13 cellular contexts compared by ENCODE assay signal in genomic region chr5:154603978-154604679, GRCh38.
DNase-seq lines count a peak whose midpoint lies in the region; ATAC-seq and TF ChIP-seq lines count a peak whose summit lies in the region.
"Had no signal": no experiment of that assay in that cellular context is flagged by ENCODE, and none has a peak within 500 bp of the region (broad histone marks: within the 10 kb centered on the region; RNA-seq: fewer than 3 reads in every experiment).

No MANE protein-coding gene starts in this region.

- BruUV-seq in mammary epithelial cell (replicated peaks; lab: Mats Ljungman, UMichigan) = no TSS peak

- H3K79me2 ChIP-seq in mammary epithelial cell (ENCODE audit: insufficient read depth, low read length) = no peaks in the 10 kb centered on the region

- no peak for DNase-seq in mammary epithelial cell
- no peak for DNase-seq in breast epithelium (ENCODE audit: low spot score in 2 of 2)
- DNase-seq in chondrocyte (ENCODE audit: low spot score) = no peak
- DNase-seq in left lung = peak in 1 of 2 donors; percentile 49
- peak; percentile 56 to 80 for DNase-seq in aorta
- DNase-seq in activated CD8-positive, alpha-beta memory T cell treated with anti-CD3 and anti-CD28 coated beads, Interleukin-2, amount 50 U/mL, for 4 hours = no peak
- no peak for DNase-seq in activated T-cell treated with anti-CD3 and anti-CD28 coated beads, Interleukin-2, amount 50 U/mL, for 24 hours
- no peak for DNase-seq in activated CD4-positive, alpha-beta T cell treated with anti-CD3 and anti-CD28 coated beads for 48 hours
- DNase-seq: MV-4-11, SW 1271 had no signal

- WGBS in mammary epithelial cell (ENCODE audit: low coverage, missing lambda C conversion rate) = 10% methylated on average over 12 of the region's 20 CpGs
- 1 to 2% methylated on average over 20 of the region's 20 CpGs for WGBS in aorta, 2 donors

- H3K4me3 ChIP-seq in mammary epithelial cell (replicated peaks in 1 of 3; ENCODE audit: insufficient read depth in 1 of 3, low read depth in 2 of 3, low read length in 3 of 3) = no peak overlapping the region
- H3K4me3 ChIP-seq in breast epithelium = no peak overlapping the region
- no peak overlapping the region for H3K4me3 ChIP-seq in left lung
- no peak overlapping the region for H3K4me3 ChIP-seq in aorta (ENCODE audit: low read length in 2 of 2)

- peak overlapping the region; percentile 61 for H3K4me3 Mint-ChIP-seq in chondrocyte (ENCODE audit: unreplicated experiment)
- H3K4me3 Mint-ChIP-seq in activated T-cell treated with anti-CD3 and anti-CD28 coated beads, Interleukin-2, amount 50 U/mL, for 24 hours = no peak overlapping the region
- H3K4me3 Mint-ChIP-seq: B cell had no signal

- TF ChIP-seq CTCF in mammary epithelial cell (conservative IDR thresholded peaks at IDR 0.05 in 1 of 2, IDR thresholded peaks at IDR 0.05 in 1 of 2; ENCODE audit: extremely low read depth in 1 of 2, insufficient read depth in 1 of 2, low read depth in 1 of 2, low read length in 2 of 2) (no peak), breast epithelium (IDR thresholded peaks at IDR 0.05) (no peak), chondrocyte (IDR thresholded peaks at IDR 0.05) (no peak), left lung (IDR thresholded peaks at IDR 0.05) (no peak)

- H3K27me3 Mint-ChIP-seq in chondrocyte (ENCODE audit: low read depth) = peaks cover 57% of the 10 kb centered on the region
- peaks cover 89% of the 10 kb centered on the region for H3K27me3 Mint-ChIP-seq in activated T-cell treated with anti-CD3 and anti-CD28 coated beads, Interleukin-2, amount 50 U/mL, for 24 hours

- H2AFZ ChIP-seq in mammary epithelial cell (ENCODE audit: low read depth, low read length) = peak overlapping the region; percentile 70

- H3K9me3 ChIP-seq in mammary epithelial cell (replicated peaks; ENCODE audit: insufficient read depth, low read length) (no peaks in the 10 kb centered on the region), breast epithelium (no peaks in the 10 kb centered on the region), left lung (no peaks in the 10 kb centered on the region), aorta (ENCODE audit: control insufficient read depth, low read length) (no peaks in the 10 kb centered on the region)

- no peaks in the 10 kb centered on the region for H3K9me3 Mint-ChIP-seq in chondrocyte (ENCODE audit: low read depth)
- no peaks in the 10 kb centered on the region for H3K9me3 Mint-ChIP-seq in activated T-cell treated with anti-CD3 and anti-CD28 coated beads, Interleukin-2, amount 50 U/mL, for 24 hours
- H3K9me3 Mint-ChIP-seq: activated T-helper 2 cell treated with anti-CD3 and anti-CD28 coated beads, Interferon-gamma antibody, Interleukin-2, Interleukin-4, amounts not matched to agents 10 μg/mL and 5 μg/mL and 100 μg/mL, durations not matched to agents 14 hours and 24 hours and 36 hours had no signal

- intact Hi-C loops in mammary epithelial cell (cut with micrococcal nuclease) = no loop called here
- intact Hi-C loops in breast epithelium (cut with DNase I; ENCODE audit: low total_unique reads) = no loop called here
- intact Hi-C loops in left lung (cut with DNase I) = no loop called here
- intact Hi-C loops in aorta (cut with DNase I) = no loop called here

- no peak overlapping the region for H3K27ac ChIP-seq in mammary epithelial cell (ENCODE audit: insufficient read depth, low read depth, low read length)
- no peak overlapping the region for H3K27ac ChIP-seq in breast epithelium
- no peak overlapping the region for H3K27ac ChIP-seq in left lung
- H3K27ac ChIP-seq in aorta (ENCODE audit: low read depth in 1 of 2, low read length in 2 of 2) = no peak overlapping the region
- H3K27ac ChIP-seq: epithelial cell of prostate had no signal

- H3K4me1 ChIP-seq in mammary epithelial cell (ENCODE audit: insufficient read depth, low read length) (peaks cover 8% of the 10 kb centered on the region), breast epithelium (no peaks in the 10 kb centered on the region), left lung (peaks cover 0 to 6% of the 10 kb centered on the region in 2 donors), aorta (ENCODE audit: control insufficient read depth in 1 of 2, insufficient read depth in 2 of 2, low read length in 2 of 2) (no peaks in the 10 kb centered on the region)

- H3K9ac ChIP-seq in mammary epithelial cell (ENCODE audit: insufficient read depth, low read length) = no peak overlapping the region

- H4K20me1 ChIP-seq in mammary epithelial cell (ENCODE audit: insufficient read depth, low read length) = no peaks in the 10 kb centered on the region

- H3K36me3 ChIP-seq in mammary epithelial cell (ENCODE audit: insufficient read depth, low read length) = no peaks in the 10 kb centered on the region
- no peaks in the 10 kb centered on the region for H3K36me3 ChIP-seq in breast epithelium
- H3K36me3 ChIP-seq in left lung = no peaks in the 10 kb centered on the region
- H3K36me3 ChIP-seq in aorta (ENCODE audit: control insufficient read depth in 1 of 2, insufficient read depth in 2 of 2, low read length in 1 of 2) = no peaks in the 10 kb centered on the region

- peak; percentile 84 for ATAC-seq in left lung
- ATAC-seq in aorta (ENCODE audit: low FRiP score) = no peak

- in situ Hi-C loops in mammary epithelial cell (cut with MboI; ENCODE audit: low sequenced_read_pairs in 2 of 2) = loop anchor here (10.0 to 25.0 kb wide), 4 partner anchors 79 to 542 kb away; no protein-coding TSS in a partner anchor

- H3K4me2 ChIP-seq in mammary epithelial cell (ENCODE audit: insufficient read depth, low read depth, low read length) = peak overlapping the region; percentile 61

- CTCF ChIA-PET in mammary epithelial cell (lab: Charles Lee; ENCODE audit: low non-redundant PET) = no interaction called here

- no peak for TF ChIP-seq POLR2A in breast epithelium (IDR thresholded peaks at IDR 0.05)

- H3K36me3 Mint-ChIP-seq in chondrocyte (ENCODE audit: low read depth) = no peaks in the 10 kb centered on the region
- H3K36me3 Mint-ChIP-seq in activated T-cell treated with anti-CD3 and anti-CD28 coated beads, Interleukin-2, amount 50 U/mL, for 24 hours (ENCODE audit: low read depth) = no peaks in the 10 kb centered on the region

- dilution Hi-C loops in mammary epithelial cell (cut with HindIII; ENCODE audit: low sequenced_read_pairs) = no loop called here

- H3K27ac Mint-ChIP-seq in chondrocyte (ENCODE audit: unreplicated experiment) = no peak overlapping the region
- H3K27ac Mint-ChIP-seq in activated T-cell treated with anti-CD3 and anti-CD28 coated beads, Interleukin-2, amount 50 U/mL, for 24 hours = no peak overlapping the region
- H3K27ac Mint-ChIP-seq: activated T-helper 2 cell treated with anti-CD3 and anti-CD28 coated beads, Interferon-gamma antibody, Interleukin-2, Interleukin-4, amounts not matched to agents 10 μg/mL and 5 μg/mL and 100 μg/mL, durations not matched to agents 14 hours and 24 hours and 36 hours; B cell had no signal

- peaks cover 6% of the 10 kb centered on the region for H3K4me1 Mint-ChIP-seq in chondrocyte (ENCODE audit: low read depth)
- no peaks in the 10 kb centered on the region for H3K4me1 Mint-ChIP-seq in activated T-cell treated with anti-CD3 and anti-CD28 coated beads, Interleukin-2, amount 50 U/mL, for 24 hours (ENCODE audit: low read depth)

- H3K27me3 ChIP-seq in mammary epithelial cell (ENCODE audit: insufficient read depth, low read length) (no peaks in the 10 kb centered on the region), breast epithelium (peaks cover 0 to 5% of the 10 kb centered on the region in 2 donors), left lung (peaks cover 0 to 54% of the 10 kb centered on the region in 2 donors), aorta (ENCODE audit: control insufficient read depth in 1 of 2, insufficient read depth in 2 of 2, low read length in 1 of 2) (no peaks in the 10 kb centered on the region)

Comparison
In these comparisons a context has a peak if more than half of its experiments do, and no peak if none do; other contexts are left out.
1. DNase-seq: peak in aorta (2 of 2); none in mammary epithelial cell (single experiment), breast epithelium (0 of 2), chondrocyte (single experiment), activated CD8-positive, alpha-beta memory T cell treated with anti-CD3 and anti-CD28 coated beads, Interleukin-2, amount 50 U/mL, for 4 hours (single experiment), activated T-cell treated with anti-CD3 and anti-CD28 coated beads, Interleukin-2, amount 50 U/mL, for 24 hours (single experiment) and activated CD4-positive, alpha-beta T cell treated with anti-CD3 and anti-CD28 coated beads for 48 hours (single experiment).